In genomic region chrX:48819394-48819793, GRCh38 we compare ENCODE assay signal across 2 cellular contexts. TPM values are rescaled to one million over a fixed set of nuclear protein-coding genes. Genes with fewer than 3 reads are reported as not detected.
"Had no signal": no experiment of that assay in that cellular context is flagged by ENCODE, and none has a peak within 500 bp of the region (broad histone marks: within the 10 kb centered on the region; RNA-seq: fewer than 3 reads in every experiment).

No MANE protein-coding gene starts in this region.

RNA-seq across cellular contexts. Expression of gene ERAS, which starts 6.9 kb away (rescaled TPM):
- total RNA-seq: GM12878 had no signal

RNA-seq across cellular contexts. Expression of gene PCSK1N, which starts 16.0 kb away (rescaled TPM):
- total RNA-seq: GM12878 had no signal

RNA-seq across cellular contexts. Expression of gene GATA1, which starts 33.0 kb away (rescaled TPM):
- total RNA-seq: G401 had no signal

RNA-seq across cellular contexts. Expression of gene GLOD5, which starts 57.8 kb away (rescaled TPM):
- total RNA-seq: G401, GM12878 had no signal
